19 cellular contexts compared by ENCODE assay signal in the genomic region with DNA sequence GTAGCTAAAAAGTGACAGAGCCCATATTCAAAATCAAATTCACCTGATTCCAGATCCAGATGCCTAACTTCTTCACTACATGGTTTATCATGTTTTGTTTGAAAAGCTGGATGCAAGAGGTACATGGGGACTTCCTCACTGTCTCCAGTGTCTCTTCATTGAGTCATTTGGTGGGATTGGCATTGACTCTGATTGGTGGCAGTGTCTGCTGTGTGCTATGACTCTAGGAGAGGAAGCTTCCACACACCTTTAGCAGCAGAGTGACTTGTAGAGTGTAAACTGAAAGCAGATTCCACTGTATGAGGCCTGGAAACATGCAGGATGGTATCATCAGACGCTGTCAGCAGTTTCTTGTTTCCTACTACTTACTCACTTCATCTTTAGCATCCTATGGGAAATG.
A peak's percentile ranks its signal among the peaks of the same experiment; 100 is the strongest.
DNase-seq lines count a peak whose midpoint lies in the region; ATAC-seq, FAIRE-seq and TF ChIP-seq lines count a peak whose summit lies in the region.
"Had no signal": no experiment of that assay in that cellular context is flagged by ENCODE, and none has a peak within 500 bp of the region (broad histone marks: within the 10 kb centered on the region; RNA-seq: fewer than 3 reads in every experiment).

No MANE protein-coding gene starts in this region.

- no peaks in the 10 kb centered on the region for H3K27me3 ChIP-seq in HUES6 (ENCODE audit: control insufficient read depth, insufficient read depth, low read length)
- no peaks in the 10 kb centered on the region for H3K27me3 ChIP-seq in H1 (replicated peaks in 1 of 4; ENCODE audit: control insufficient read depth in 3 of 4, extremely low read depth in 1 of 4, insufficient read depth in 3 of 4, low read length in 3 of 4)
- H3K27me3 ChIP-seq in mesendoderm (ENCODE audit: insufficient read depth, low read length, poor library complexity), result no peaks in the 10 kb centered on the region

- H3K23ac ChIP-seq in H1 (ENCODE audit: insufficient read length), result no peak overlapping the region
- no peak overlapping the region for H3K23ac ChIP-seq in mesendoderm (ENCODE audit: low read length)

- peak overlapping the region; percentile 100 for H2BK20ac ChIP-seq in H1 (ENCODE audit: low read length)

- peak overlapping the region; percentile 93; the same call in 1 of the 2 replicates for H2BK5ac ChIP-seq in H1 (ENCODE audit: low read depth, low read length)
- no peak overlapping the region for H2BK5ac ChIP-seq in mesendoderm (ENCODE audit: low read length)

- H3K18ac ChIP-seq in H1 (ENCODE audit: extremely low read depth, low read length) (no peak overlapping the region), mesendoderm (ENCODE audit: low read length) (no peak overlapping the region)

- CTCF ChIA-PET in H1 (lab: Charles Lee; ENCODE audit: partially characterized antibody), result interaction anchor here (0.7 to 1.6 kb wide), 5 partner anchors 9 to 250 kb away, joined by 3 to 6 read pairs (median 5); a partner anchor contains a TSS

- no peak for TF ChIP-seq POLR2A in H1 (IDR thresholded peaks at IDR 0.05; ENCODE audit: control extremely low read depth in 1 of 2, low read depth in 2 of 2, low read length in 2 of 2)

- no peak overlapping the region for H4K5ac ChIP-seq in H1 (ENCODE audit: insufficient read length, low read depth, low read length)
- no peak overlapping the region for H4K5ac ChIP-seq in mesendoderm (ENCODE audit: low read length)

- peak overlapping the region; percentile 86 for H4K91ac ChIP-seq in H1 (replicated peaks; ENCODE audit: insufficient read length, low read length)

- POLR2A ChIA-PET in H1 (lab: Charles Lee; ENCODE audit: partially characterized antibody), result interaction anchor here (0.6 to 1.5 kb wide), 5 partner anchors 9 to 159 kb away, joined by 3 to 4 read pairs (median 3); no protein-coding TSS in a partner anchor

- H3K4me3 ChIP-seq in HUES6 (ENCODE audit: low read depth, low read length), result no peak overlapping the region
- H3K4me3 ChIP-seq in H1 (ENCODE audit: extremely low read depth in 1 of 4, insufficient read depth in 2 of 4, low read depth in 3 of 4, low read length in 4 of 4), result no peak overlapping the region
- no peak overlapping the region for H3K4me3 ChIP-seq in mesendoderm (ENCODE audit: low read length)
- H3K4me3 ChIP-seq: GM23338, HAP-1 had no signal

- 96% methylated on average over 1 of the region's 1 CpG; no CpG with 5 or more reads in 1 of the 2 experiments for WGBS in H1 (ENCODE audit: extremely low coverage in 1 of 2, insufficient coverage in 1 of 2, insufficient read length in 1 of 2, insufficient replicate concordance in 2 of 2, low coverage in 1 of 2, low lambda C conversion rate in 2 of 2, missing lambda C conversion rate in 1 of 2), 2 experiments
- WGBS in mesendoderm (ENCODE audit: extremely low coverage, insufficient coverage, low lambda C conversion rate), result no CpG with 5 or more reads among the region's 1 CpG

- H2BK15ac ChIP-seq in H1 (ENCODE audit: low read length) (peak overlapping the region; percentile 89; the same call in 1 of the 2 replicates), mesendoderm (replicated peaks; ENCODE audit: low read depth) (peak overlapping the region; percentile 98)

- H3K79me2 ChIP-seq in H1 (ENCODE audit: control insufficient read depth in 1 of 2, insufficient read depth in 2 of 2, low read length in 2 of 2) (no peaks in the 10 kb centered on the region), mesendoderm (ENCODE audit: control insufficient read depth, insufficient read depth, low read length) (no peaks in the 10 kb centered on the region)

- DNase-seq in H1 (ENCODE audit: low read depth in 1 of 2, low spot score in 2 of 2), result no peak
- no peak for DNase-seq in mesendoderm
- DNase-seq: C1 segment of cervical spinal cord; Calu3; CD4-positive, alpha-beta memory T cell; COR-L47; DMS53; DMS79 treated with DMSO at 0.1 percent for 48 hours; GF-D8; HFFc6 had no signal

- H3K4me1 ChIP-seq in HUES6 (ENCODE audit: control insufficient read depth, insufficient read depth, low read length), result peaks cover 50% of the 10 kb centered on the region
- peaks cover 0 to 20% (median 12%) of the 10 kb centered on the region in 4 experiments; a peak in 5 of 7 replicates for H3K4me1 ChIP-seq in H1 (replicated peaks in 1 of 4; ENCODE audit: control insufficient read depth in 3 of 4, insufficient read depth in 4 of 4, low read length in 3 of 4)
- H3K4me1 ChIP-seq in mesendoderm (ENCODE audit: control insufficient read depth, low read depth, low read length), result no peaks in the 10 kb centered on the region

- H2AK5ac ChIP-seq in H1 (ENCODE audit: low read depth, low read length), result peak overlapping the region; percentile 95
- peak overlapping the region; percentile 31 for H2AK5ac ChIP-seq in mesendoderm (ENCODE audit: low read length)

- no peak overlapping the region for H3K4me2 ChIP-seq in H1 (ENCODE audit: insufficient read depth in 1 of 2, low read depth in 2 of 2, low read length in 2 of 2)
- no peak overlapping the region for H3K4me2 ChIP-seq in mesendoderm (ENCODE audit: low read length)
- H3K4me2 ChIP-seq: GM23338 had no signal

- no peak overlapping the region for H4K8ac ChIP-seq in H1 (ENCODE audit: extremely low read depth, insufficient read depth, low read length)
- no peak overlapping the region for H4K8ac ChIP-seq in mesendoderm (ENCODE audit: low read depth, low read length)

- no peak for TF ChIP-seq CTCF in H1 (IDR thresholded peaks at IDR 0.05; ENCODE audit: control extremely low read depth in 1 of 3, insufficient read depth in 1 of 3, low read depth in 1 of 3, low read length in 3 of 3)

- no peaks in the 10 kb centered on the region for H3K23me2 ChIP-seq in H1 (ENCODE audit: low read depth, low read length)

- H3K36me3 ChIP-seq in HUES6 (ENCODE audit: control insufficient read depth, insufficient read depth, low read length), result no peaks in the 10 kb centered on the region
- no peaks in the 10 kb centered on the region for H3K36me3 ChIP-seq in H1 (ENCODE audit: control insufficient read depth in 2 of 4, insufficient read depth in 4 of 4, low read length in 3 of 4)
- H3K36me3 ChIP-seq in mesendoderm (ENCODE audit: control insufficient read depth, insufficient read depth, low read length), result no peaks in the 10 kb centered on the region
- H3K36me3 ChIP-seq: HAP-1 had no signal

- no peak for TF ChIP-seq RAD21 in H1 (IDR thresholded peaks at IDR 0.05 in 1 of 2, conservative IDR thresholded peaks at IDR 0.05 in 1 of 2; ENCODE audit: low read depth in 2 of 2, low read length in 2 of 2)

- H3K79me1 ChIP-seq in H1 (ENCODE audit: low read depth, low read length), result no peaks in the 10 kb centered on the region
- H3K79me1 ChIP-seq in mesendoderm (ENCODE audit: low read length), result no peaks in the 10 kb centered on the region

- no peaks in the 10 kb centered on the region for H4K20me1 ChIP-seq in H1 (replicated peaks in 1 of 2; ENCODE audit: control insufficient read depth in 1 of 2, insufficient read depth in 2 of 2, low read length in 2 of 2)

- H3K27ac ChIP-seq in HUES6 (ENCODE audit: low read depth, low read length) (peak overlapping the region; percentile 98; the same call in 1 of the 2 replicates), H1 (ENCODE audit: low read depth, low read length) (no peak overlapping the region), mesendoderm (ENCODE audit: low read depth, low read length) (no peak overlapping the region)

- H2BK12ac ChIP-seq in H1 (ENCODE audit: low read depth, low read length), result peak overlapping the region; percentile 98

- H3K56ac ChIP-seq in H1 (replicated peaks; ENCODE audit: insufficient read length, low read depth, low read length) (no peak overlapping the region), mesendoderm (ENCODE audit: low read length) (peak overlapping the region; percentile 59)

- H2BK120ac ChIP-seq in H1 (replicated peaks; ENCODE audit: low read depth, low read length) (peak overlapping the region; percentile 52), mesendoderm (ENCODE audit: low read depth, low read length) (no peak overlapping the region)

- H2AFZ ChIP-seq in H1 (ENCODE audit: low read length), result no peak overlapping the region
- H2AFZ ChIP-seq: GM23338 had no signal

- peak overlapping the region; percentile 17 for H3K4ac ChIP-seq in H1 (replicated peaks; ENCODE audit: insufficient read length, low read depth, low read length)
- no peak overlapping the region for H3K4ac ChIP-seq in mesendoderm (ENCODE audit: low read depth, low read length)

- H3K14ac ChIP-seq in H1 (ENCODE audit: insufficient read length), result no peak overlapping the region

- H3K9me3 ChIP-seq in HUES6 (ENCODE audit: control insufficient read depth, insufficient read depth, low read depth, low read length) (no peaks in the 10 kb centered on the region), H1 (ENCODE audit: insufficient read depth in 2 of 2, low read depth in 1 of 2, low read length in 1 of 2) (no peaks in the 10 kb centered on the region)
- H3K9me3 ChIP-seq: HAP-1 had no signal

- TF ChIP-seq EP300 in H1 (IDR thresholded peaks at IDR 0.05; ENCODE audit: borderline replicate concordance in 1 of 2, low read depth in 2 of 2, low read length in 2 of 2), result no peak

- H3K9ac ChIP-seq in HUES6 (ENCODE audit: low read length), result peak overlapping the region; percentile 15
- H3K9ac ChIP-seq in H1 (replicated peaks in 1 of 4; ENCODE audit: extremely low read depth in 1 of 4, low read depth in 3 of 4, low read length in 3 of 4), result no peak overlapping the region
- H3K9ac ChIP-seq in mesendoderm (ENCODE audit: low read length), result no peak overlapping the region

- no peak for FAIRE-seq in H1 (lab: Jason Lieb, UNC)
- FAIRE-seq: GM12891, GM19239, H54 had no signal

- no peak for ATAC-seq in HG03139 (IDR thresholded peaks at IDR 0.05; ENCODE audit: unreplicated experiment)
- no peak for ATAC-seq in HG03521 (IDR thresholded peaks at IDR 0.05; ENCODE audit: unreplicated experiment)
- no peak for ATAC-seq in HG02884 (IDR thresholded peaks at IDR 0.05; ENCODE audit: unreplicated experiment)
- ATAC-seq: GM23338 had no signal

TF ChIP-seq in H1, 55 proteins besides CTCF, POLR2A, EP300 and RAD21 (continues in another document):
- TF ChIP-seq SP1 (IDR thresholded peaks at IDR 0.05; ENCODE audit: low read depth, low read length), result no peak
- no peak for TF ChIP-seq CTBP2 (IDR thresholded peaks at IDR 0.05; ENCODE audit: borderline replicate concordance, insufficient read depth, insufficient read length, low read length)
- TF ChIP-seq, protein P1, sequence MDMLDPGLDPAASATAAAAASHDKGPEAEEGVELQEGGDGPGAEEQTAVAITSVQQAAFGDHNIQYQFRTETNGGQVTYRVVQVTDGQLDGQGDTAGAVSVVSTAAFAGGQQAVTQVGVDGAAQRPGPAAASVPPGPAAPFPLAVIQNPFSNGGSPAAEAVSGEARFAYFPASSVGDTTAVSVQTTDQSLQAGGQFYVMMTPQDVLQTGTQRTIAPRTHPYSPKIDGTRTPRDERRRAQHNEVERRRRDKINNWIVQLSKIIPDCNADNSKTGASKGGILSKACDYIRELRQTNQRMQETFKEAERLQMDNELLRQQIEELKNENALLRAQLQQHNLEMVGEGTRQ (IDR thresholded peaks at IDR 0.05; ENCODE audit: low read length), result no peak
- TF ChIP-seq SIX5 (IDR thresholded peaks at IDR 0.05; ENCODE audit: low read depth, low read length), result no peak
- no peak for TF ChIP-seq KDM5A (IDR thresholded peaks at IDR 0.05; ENCODE audit: low read length)
- no peak for TF ChIP-seq BRCA1 (IDR thresholded peaks at IDR 0.05; ENCODE audit: low read depth, low read length)
- TF ChIP-seq PHF8 (conservative IDR thresholded peaks at IDR 0.05; ENCODE audit: low read depth, low read length), result no peak
